ENCODE assay signal across 1 cellular context in genomic region chr1:172499636-172500141, GRCh38.
TF ChIP-seq lines count a peak whose summit lies in the region.

No MANE protein-coding gene starts in this region.

TF ChIP-seq in K562, 482 proteins besides CTCF, POLR2A, EP300 and RAD21 (continued from another document):
- TF ChIP-seq, protein P1, sequence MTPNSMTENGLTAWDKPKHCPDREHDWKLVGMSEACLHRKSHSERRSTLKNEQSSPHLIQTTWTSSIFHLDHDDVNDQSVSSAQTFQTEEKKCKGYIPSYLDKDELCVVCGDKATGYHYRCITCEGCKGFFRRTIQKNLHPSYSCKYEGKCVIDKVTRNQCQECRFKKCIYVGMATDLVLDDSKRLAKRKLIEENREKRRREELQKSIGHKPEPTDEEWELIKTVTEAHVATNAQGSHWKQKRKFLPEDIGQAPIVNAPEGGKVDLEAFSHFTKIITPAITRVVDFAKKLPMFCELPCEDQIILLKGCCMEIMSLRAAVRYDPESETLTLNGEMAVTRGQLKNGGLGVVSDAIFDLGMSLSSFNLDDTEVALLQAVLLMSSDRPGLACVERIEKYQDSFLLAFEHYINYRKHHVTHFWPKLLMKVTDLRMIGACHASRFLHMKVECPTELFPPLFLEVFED (CRISPR knock-in tag; conservative IDR thresholded peaks at IDR 0.05) = no peak
- TF ChIP-seq, protein P2, sequence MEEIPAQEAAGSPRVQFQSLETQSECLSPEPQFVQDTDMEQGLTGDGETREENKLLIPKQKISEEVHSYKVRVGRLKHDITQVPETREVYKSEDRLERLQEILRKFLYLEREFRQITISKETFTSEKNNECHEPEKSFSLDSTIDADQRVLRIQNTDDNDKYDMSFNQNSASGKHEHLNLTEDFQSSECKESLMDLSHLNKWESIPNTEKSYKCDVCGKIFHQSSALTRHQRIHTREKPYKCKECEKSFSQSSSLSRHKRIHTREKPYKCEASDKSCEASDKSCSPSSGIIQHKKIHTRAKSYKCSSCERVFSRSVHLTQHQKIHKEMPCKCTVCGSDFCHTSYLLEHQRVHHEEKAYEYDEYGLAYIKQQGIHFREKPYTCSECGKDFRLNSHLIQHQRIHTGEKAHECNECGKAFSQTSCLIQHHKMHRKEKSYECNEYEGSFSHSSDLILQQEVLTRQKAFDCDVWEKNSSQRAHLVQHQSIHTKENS (CRISPR knock-in tag; IDR thresholded peaks at IDR 0.05) = no peak
- TF ChIP-seq ZEB2 (IDR thresholded peaks at IDR 0.05) (peak; percentile 71), HCFC1 (IDR thresholded peaks at IDR 0.05; ENCODE audit: low read depth, low read length) (no peak), TAF1 (IDR thresholded peaks at IDR 0.05; ENCODE audit: control insufficient read depth, extremely low read depth, insufficient read depth, low read length, severe bottlenecking) (no peak), ZNF12 (CRISPR knock-in tag; IDR thresholded peaks at IDR 0.05) (no peak), ZBTB17 (CRISPR knock-in tag; IDR thresholded peaks at IDR 0.05) (no peak), CHD4 (IDR thresholded peaks at IDR 0.05; ENCODE audit: insufficient read depth, insufficient replicate concordance, low read depth, low read length, poor library complexity, severe bottlenecking) (no peak), ZNF197 (CRISPR knock-in tag; IDR thresholded peaks at IDR 0.05; ENCODE audit: low read depth) (no peak), KLF1 (tag; IDR thresholded peaks at IDR 0.05) (no peak), ZNF274 (IDR thresholded peaks at IDR 0.05; ENCODE audit: borderline replicate concordance, low read depth, low read length) (no peak), ZNF551 (CRISPR knock-in tag; IDR thresholded peaks at IDR 0.05) (no peak), GABPA (tag; conservative IDR thresholded peaks at IDR 0.05; ENCODE audit: low read depth) (no peak), TCF15 (CRISPR knock-in tag; IDR thresholded peaks at IDR 0.05) (no peak), BRD9 (IDR thresholded peaks at IDR 0.05; ENCODE audit: low read depth, partially characterized antibody) (no peak), ZNF444 (CRISPR knock-in tag; IDR thresholded peaks at IDR 0.05) (no peak), PREB (CRISPR knock-in tag; IDR thresholded peaks at IDR 0.05) (no peak), LEF1 (IDR thresholded peaks at IDR 0.05) (no peak), RAD51 (IDR thresholded peaks at IDR 0.05; ENCODE audit: borderline replicate concordance, low read depth) (0 out of 2 replicates have a peak, but pooled peaks have one; percentile 29), TCFL5 (CRISPR knock-in tag; conservative IDR thresholded peaks at IDR 0.05) (no peak), GABPB2 (CRISPR knock-in tag; conservative IDR thresholded peaks at IDR 0.05) (no peak), TFE3 (CRISPR knock-in tag; IDR thresholded peaks at IDR 0.05) (no peak), JUND (IDR thresholded peaks at IDR 0.05; ENCODE audit: borderline replicate concordance, low read depth, low read length) (peak; percentile 82; the same call in 1 of the 2 replicates), JUND (tag; IDR thresholded peaks at IDR 0.05; ENCODE audit: borderline replicate concordance, low read depth, low read length) (peak; percentile 86; the same call in 2 of the 3 replicates), HDAC1 (IDR thresholded peaks at IDR 0.05) (no peak), ZNF311 (CRISPR knock-in tag; IDR thresholded peaks at IDR 0.05) (no peak), SIN3A (IDR thresholded peaks at IDR 0.05; ENCODE audit: borderline replicate concordance in 2 of 2, control insufficient read depth in 1 of 2, low read depth in 2 of 2, low read length in 2 of 2) (no peak), JUN (IDR thresholded peaks at IDR 0.05; ENCODE audit: borderline replicate concordance, low read depth, low read length) (peak; percentile 81), JUN (CRISPR knock-in tag; IDR thresholded peaks at IDR 0.05; ENCODE audit: borderline replicate concordance) (no peak), ATF7 (IDR thresholded peaks at IDR 0.05) (0 out of 2 replicates have a peak, but pooled peaks have one; percentile 22), TOE1 (IDR thresholded peaks at IDR 0.05; ENCODE audit: borderline replicate concordance) (peak; percentile 31; the same call in 1 of the 2 replicates), TOE1 (CRISPR knock-in tag; IDR thresholded peaks at IDR 0.05; ENCODE audit: borderline replicate concordance, low read depth) (no peak), SPI1 (IDR thresholded peaks at IDR 0.05; ENCODE audit: borderline replicate concordance, low read depth, low read length) (peak; percentile 52; the same call in 1 of the 2 replicates), ZNF639 (CRISPR knock-in tag; conservative IDR thresholded peaks at IDR 0.05 in 1 of 2, IDR thresholded peaks at IDR 0.05 in 1 of 2) (no peak), DMBX1 (CRISPR knock-in tag; IDR thresholded peaks at IDR 0.05; ENCODE audit: borderline replicate concordance) (0 out of 2 replicates have a peak, but pooled peaks have one; percentile 24), ATF3 (IDR thresholded peaks at IDR 0.05) (peak; percentile 81), ATF3 (CRISPR knock-in tag; conservative IDR thresholded peaks at IDR 0.05) (peak; percentile 50; the same call in 1 of the 2 replicates), TBP (optimal IDR thresholded peaks at IDR 0.05; ENCODE audit: low read depth, low read length) (no peak), NRF1 (conservative IDR thresholded peaks at IDR 0.05 in 1 of 2, IDR thresholded peaks at IDR 0.05 in 1 of 2) (0 out of 4 replicates have a peak, but pooled peaks of 1 of the 2 experiments have one; percentile 22), SMARCA4 (IDR thresholded peaks at IDR 0.05) (peak; percentile 30; the same call in 1 of the 2 replicates), FOSL1 (tag; conservative IDR thresholded peaks at IDR 0.05) (peak; percentile 95), ZNF3 (CRISPR knock-in tag; IDR thresholded peaks at IDR 0.05) (no peak), TCF7 (IDR thresholded peaks at IDR 0.05; ENCODE audit: borderline replicate concordance) (no peak), KAT7 (CRISPR knock-in tag; IDR thresholded peaks at IDR 0.05; ENCODE audit: borderline replicate concordance) (no peak), KDM5B (IDR thresholded peaks at IDR 0.05; ENCODE audit: insufficient replicate concordance, low read depth, low read length) (no peak), ZNF316 (IDR thresholded peaks at IDR 0.05) (peak; percentile 67)
- TF ChIP-seq, protein P3, sequence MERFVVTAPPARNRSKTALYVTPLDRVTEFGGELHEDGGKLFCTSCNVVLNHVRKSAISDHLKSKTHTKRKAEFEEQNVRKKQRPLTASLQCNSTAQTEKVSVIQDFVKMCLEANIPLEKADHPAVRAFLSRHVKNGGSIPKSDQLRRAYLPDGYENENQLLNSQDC (CRISPR knock-in tag; IDR thresholded peaks at IDR 0.05) = no peak
- TF ChIP-seq, protein P4, sequence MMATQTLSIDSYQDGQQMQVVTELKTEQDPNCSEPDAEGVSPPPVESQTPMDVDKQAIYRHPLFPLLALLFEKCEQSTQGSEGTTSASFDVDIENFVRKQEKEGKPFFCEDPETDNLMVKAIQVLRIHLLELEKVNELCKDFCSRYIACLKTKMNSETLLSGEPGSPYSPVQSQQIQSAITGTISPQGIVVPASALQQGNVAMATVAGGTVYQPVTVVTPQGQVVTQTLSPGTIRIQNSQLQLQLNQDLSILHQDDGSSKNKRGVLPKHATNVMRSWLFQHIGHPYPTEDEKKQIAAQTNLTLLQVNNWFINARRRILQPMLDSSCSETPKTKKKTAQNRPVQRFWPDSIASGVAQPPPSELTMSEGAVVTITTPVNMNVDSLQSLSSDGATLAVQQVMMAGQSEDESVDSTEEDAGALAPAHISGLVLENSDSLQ (IDR thresholded peaks at IDR 0.05) = peak; percentile 58; the same call in 1 of the 2 replicates
